29 cellular contexts compared by ENCODE assay signal in the genomic region with DNA sequence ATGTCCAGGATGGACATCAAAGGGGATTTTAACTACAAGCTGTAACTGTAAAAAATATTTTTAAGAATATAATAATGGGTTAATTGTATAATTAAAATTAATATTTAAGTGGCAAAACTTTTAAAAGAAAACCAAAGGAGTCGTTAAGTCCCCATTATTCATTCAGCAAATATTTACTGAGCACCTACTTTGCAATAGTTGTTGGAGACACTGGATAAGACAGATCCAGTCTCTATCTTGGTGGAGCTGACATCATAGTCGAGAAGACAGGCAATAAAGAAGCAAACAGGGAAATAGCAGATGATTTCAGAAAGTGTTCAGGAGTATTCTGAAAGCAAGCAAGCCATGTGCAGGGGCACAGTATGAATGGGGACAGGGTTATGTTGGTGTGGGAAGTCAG.
"Had no signal": no experiment of that assay in that cellular context is flagged by ENCODE, and none has a peak within 500 bp of the region (broad histone marks: within the 10 kb centered on the region; RNA-seq: fewer than 3 reads in every experiment).

No MANE protein-coding gene starts in this region.

- H3K9me3 Mint-ChIP-seq: activated B cell treated with CpG ODN at 0.5 μM for 24 hours; activated naive CD4-positive, alpha-beta T cell treated with anti-CD3 and anti-CD28 coated beads, Interleukin-2, amount 50 U/mL, for 24 hours had no signal

- ATAC-seq: body of pancreas, K562, SK-N-SH treated with all-trans-retinoic acid at 6 μM for 48 hours, T-cell, T-helper 17 cell had no signal

- H3K27ac Mint-ChIP-seq: activated B cell treated with CpG ODN at 0.5 μM for 24 hours; activated CD4-positive, alpha-beta memory T cell treated with anti-CD3 and anti-CD28 coated beads for 36 hours; activated naive CD4-positive, alpha-beta T cell treated with anti-CD3 and anti-CD28 coated beads, Interleukin-2, amount 50 U/mL, for 24 hours; activated naive CD8-positive, alpha-beta T cell treated with anti-CD3 and anti-CD28 coated beads, Interleukin-2, amount 10 ng/mL, durations not matched to agents 7 days and 5 days; activated T-cell treated with anti-CD3 and anti-CD28 coated beads, Interleukin-2, amount 50 U/mL, for 24 hours; activated T-helper 2 cell treated with anti-CD3 and anti-CD28 coated beads, Interferon-gamma antibody, Interleukin-2, Interleukin-4, amounts not matched to agents 10 μg/mL and 5 μg/mL and 100 μg/mL, durations not matched to agents 14 hours and 24 hours and 36 hours; T-cell; T-helper 17 cell had no signal

- H3K9me3 ChIP-seq: body of pancreas, breast epithelium, Peyer's patch had no signal

- DNase-seq: activated B cell treated with CpG ODN at 0.5 μM for 24 hours; activated CD4-positive, alpha-beta memory T cell treated with anti-CD3 and anti-CD28 coated beads for 36 hours; activated CD4-positive, alpha-beta T cell treated with anti-CD3 and anti-CD28 coated beads for 4 hours; activated CD4-positive, alpha-beta T cell treated with anti-CD3 and anti-CD28 coated beads, Interleukin-2, amount 50 U/mL, for 1 hour; activated CD4-positive, CD25-positive, alpha-beta regulatory T cell treated with anti-CD3 and anti-CD28 coated beads, Interleukin-2, amount 50 U/mL, for 72 hours; activated gamma-delta T cell; activated naive CD4-positive, alpha-beta T cell treated with Interleukin-2 at 50 U/mL for 16 hours; activated naive CD8-positive, alpha-beta T cell treated with anti-CD3 and anti-CD28 coated beads, Interleukin-2, amount 10 ng/mL, durations not matched to agents 7 days and 5 days; activated T-cell treated with anti-CD3 and anti-CD28 coated beads, Interleukin-2, amount 50 U/mL, for 24 hours; body of pancreas; caudate nucleus; NCI-H1092 treated with DMSO at 0.1 percent for 48 hours; NCI-H1417 treated with DMSO at 0.1 percent for 48 hours; NCI-H187 treated with DMSO at 0.1 percent for 48 hours; NCI-H2081; NCI-H446 treated with DMSO at 0.1 percent for 48 hours; NCI-H524; Peyer's patch; RPMI8226; SHP77 treated with DMSO at 0.1 percent for 48 hours; T-cell; T-helper 17 cell had no signal

- FAIRE-seq: astrocyte, K562 had no signal

- H3K27me3 ChIP-seq: body of pancreas, breast epithelium, Peyer's patch had no signal

- H3K4me1 Mint-ChIP-seq: activated B cell treated with CpG ODN at 0.5 μM for 24 hours; activated naive CD4-positive, alpha-beta T cell treated with anti-CD3 and anti-CD28 coated beads, Interleukin-2, amount 50 U/mL, for 24 hours; T-cell had no signal

- H3K4me3 Mint-ChIP-seq: activated B cell treated with CpG ODN at 0.5 μM for 24 hours; activated CD4-positive, alpha-beta memory T cell treated with anti-CD3 and anti-CD28 coated beads for 36 hours; activated naive CD4-positive, alpha-beta T cell treated with anti-CD3 and anti-CD28 coated beads, Interleukin-2, amount 50 U/mL, for 24 hours; activated naive CD8-positive, alpha-beta T cell treated with anti-CD3 and anti-CD28 coated beads, Interleukin-2, amount 10 ng/mL, durations not matched to agents 7 days and 5 days; activated T-cell treated with anti-CD3 and anti-CD28 coated beads, Interleukin-2, amount 50 U/mL, for 24 hours; T-cell; T-helper 17 cell had no signal

- H3K27ac ChIP-seq: body of pancreas, breast epithelium, Peyer's patch, VCaP had no signal

- H3K36me3 ChIP-seq: breast epithelium, Peyer's patch had no signal

- H3K4me1 ChIP-seq: Peyer's patch had no signal

- H3K36me3 Mint-ChIP-seq: activated CD4-positive, alpha-beta memory T cell treated with anti-CD3 and anti-CD28 coated beads for 36 hours; activated naive CD4-positive, alpha-beta T cell treated with anti-CD3 and anti-CD28 coated beads, Interleukin-2, amount 50 U/mL, for 24 hours; T-cell had no signal

- H3K4me3 ChIP-seq: body of pancreas, breast epithelium, K562, Peyer's patch had no signal
